ENCODE assay signal across 25 cellular contexts in genomic region chr15:68292157-68292781, GRCh38. TPM values are rescaled to one million over a fixed set of nuclear protein-coding genes. Genes with fewer than 3 reads are reported as not detected.
DNase-seq lines count a peak whose midpoint lies in the region; ATAC-seq, FAIRE-seq and TF ChIP-seq lines count a peak whose summit lies in the region.
"Had no signal": no experiment of that assay in that cellular context is flagged by ENCODE, and none has a peak within 500 bp of the region (broad histone marks: within the 10 kb centered on the region; RNA-seq: fewer than 3 reads in every experiment).

No MANE protein-coding gene starts in this region.

- H3F3A ChIP-seq in smooth muscle cell (ENCODE audit: low read depth): peaks cover 31% of the 10 kb centered on the region

- peaks cover 70% of the 10 kb centered on the region for H3K79me2 ChIP-seq in KMS-11 (ENCODE audit: insufficient read depth, low read depth)
- H3K79me2 ChIP-seq in GM12878 (ENCODE audit: control insufficient read depth, insufficient read depth, low read length): peaks cover 36% of the 10 kb centered on the region
- H3K79me2 ChIP-seq in smooth muscle cell (ENCODE audit: low read depth): peaks cover 74% of the 10 kb centered on the region

- no peak overlapping the region for H3K27ac ChIP-seq in KMS-11
- H3K27ac ChIP-seq in GM12878 (ENCODE audit: control insufficient read depth, insufficient read depth): no peak overlapping the region
- peak overlapping the region; percentile 20 for H3K27ac ChIP-seq in smooth muscle cell (ENCODE audit: low read depth)
- H3K27ac ChIP-seq: gastroesophageal sphincter, hepatocyte, SJSA1, thyroid gland, vagina had no signal

- in situ Hi-C loops in GM12878 (cut with MboI): no loop called here

- H3K4me3 ChIP-seq in KMS-11 (IDR thresholded peaks at IDR 0.05; ENCODE audit: insufficient read depth, low read depth, low read length) (no peak overlapping the region), GM12878 (no peak overlapping the region), smooth muscle cell (no peak overlapping the region)
- H3K4me3 ChIP-seq: gastroesophageal sphincter, hepatocyte, sigmoid colon, SJSA1, thyroid gland, vagina had no signal

- H3K4me3 Mint-ChIP-seq in activated T-cell treated with anti-CD3 and anti-CD28 coated beads, Interleukin-2, amount 50 U/mL, for 24 hours: no peak overlapping the region
- H3K4me3 Mint-ChIP-seq: activated T-helper 1 cell treated with anti-CD3 and anti-CD28 coated beads, Interleukin-12 subunit alpha, Interleukin-12 subunit beta, Interleukin-2, Interleukin-4 antibody, amounts not matched to agents 30 ng/mL and 10 ng/mL and 1 ng/mL, durations not matched to agents 14 hours and 24 hours and 36 hours; WTC11 had no signal

- intact Hi-C loops in GM12878 (cut with micrococcal nuclease; ENCODE audit: unreplicated experiment): no loop called here

- H3K9ac ChIP-seq in KMS-11 (no peak overlapping the region), GM12878 (ENCODE audit: control insufficient read depth, insufficient read depth, low read length) (no peak overlapping the region), smooth muscle cell (ENCODE audit: low read depth) (no peak overlapping the region)

- H2AFZ ChIP-seq in KMS-11 (ENCODE audit: low read depth) (no peak overlapping the region), GM12878 (ENCODE audit: control insufficient read depth, low read depth, low read length) (no peak overlapping the region), smooth muscle cell (ENCODE audit: low read depth) (no peak overlapping the region)
- H2AFZ ChIP-seq: hepatocyte had no signal

- DNase-seq in activated T-cell treated with anti-CD3 and anti-CD28 coated beads, Interleukin-2, amount 50 U/mL, for 24 hours: no peak
- DNase-seq in activated T-cell treated with anti-CD3 and anti-CD28 coated beads, Interleukin-2, amount 50 U/mL, for 1 hour: no peak
- DNase-seq in GM12878 (ENCODE audit: low read depth, low spot score): no peak
- DNase-seq in smooth muscle cell (lab: John Stamatoyannopoulos, UW; ENCODE audit: unreplicated experiment): no peak
- DNase-seq in DMS153 treated with DMSO at 0.1 percent for 48 hours (lab: John Stamatoyannopoulos, UW; ENCODE audit: unreplicated experiment): no peak
- no peak for DNase-seq in stimulated activated CD4-positive, alpha-beta T cell treated with anti-CD3 and anti-CD28 coated beads, Interleukin-4, amount 100 ng/mL, for 24 hours
- DNase-seq: DMS53; KBM-7; left cardiac atrium; NCI-H1436 treated with DMSO at 0.1 percent for 48 hours; NCI-H2107; NCI-H774; sigmoid colon; stimulated activated CD4-positive, alpha-beta T cell treated with anti-CD3 and anti-CD28 coated beads, Interleukin-15, amount 100 ng/mL, for 24 hours; stimulated activated naive CD4-positive, alpha-beta T cell treated with Interleukin-2 at 50 U/mL for 16 hours; thyroid gland had no signal

- no peak for FAIRE-seq in GM12878 (lab: Jason Lieb, UNC)

- POLR2A ChIA-PET in GM12878 (lab: Charles Lee): interaction anchor here (1.4 kb wide), 1 partner anchor 14 kb away, joined by 4 read pairs; the partner anchor contains the start of gene FEM1B

- TF ChIP-seq RAD21 in GM12878 (IDR thresholded peaks at IDR 0.05; ENCODE audit: insufficient read depth, low read depth, low read length): no peak

- H3K4me1 ChIP-seq in KMS-11 (ENCODE audit: low read depth, poor library complexity, severe bottlenecking): peaks cover 62% of the 10 kb centered on the region
- H3K4me1 ChIP-seq in GM12878 (ENCODE audit: control insufficient read depth, insufficient read depth, low read length): no peaks in the 10 kb centered on the region
- H3K4me1 ChIP-seq in smooth muscle cell (ENCODE audit: low read depth): no peaks in the 10 kb centered on the region

- no peaks in the 10 kb centered on the region for H3K9me3 Mint-ChIP-seq in activated T-cell treated with anti-CD3 and anti-CD28 coated beads, Interleukin-2, amount 50 U/mL, for 24 hours
- H3K9me3 Mint-ChIP-seq: activated T-helper 1 cell treated with anti-CD3 and anti-CD28 coated beads, Interleukin-12 subunit alpha, Interleukin-12 subunit beta, Interleukin-2, Interleukin-4 antibody, amounts not matched to agents 30 ng/mL and 10 ng/mL and 1 ng/mL, durations not matched to agents 14 hours and 24 hours and 36 hours; WTC11 had no signal

- TF ChIP-seq CTCF in KMS-11 (conservative IDR thresholded peaks at IDR 0.05; ENCODE audit: low read depth, low read length): no peak
- TF ChIP-seq CTCF in GM12878 (IDR thresholded peaks at IDR 0.05 in 2 of 3, conservative IDR thresholded peaks at IDR 0.05 in 1 of 3; ENCODE audit: control insufficient read depth in 2 of 3, extremely low read depth in 1 of 3, insufficient read depth in 1 of 3, low read depth in 3 of 3, low read length in 3 of 3): no peak
- no peak for TF ChIP-seq CTCF in smooth muscle cell (IDR thresholded peaks at IDR 0.05; ENCODE audit: borderline replicate concordance, insufficient read depth, poor library complexity, severe bottlenecking)

- H3K27ac Mint-ChIP-seq in activated T-cell treated with anti-CD3 and anti-CD28 coated beads, Interleukin-2, amount 50 U/mL, for 24 hours: peak overlapping the region; percentile 64
- H3K27ac Mint-ChIP-seq: activated T-helper 1 cell treated with anti-CD3 and anti-CD28 coated beads, Interleukin-12 subunit alpha, Interleukin-12 subunit beta, Interleukin-2, Interleukin-4 antibody, amounts not matched to agents 30 ng/mL and 10 ng/mL and 1 ng/mL, durations not matched to agents 14 hours and 24 hours and 36 hours; progenitor cell of endocrine pancreas had no signal

- RAD21 ChIA-PET in GM12878 (lab: Charles Lee; ENCODE audit: unreplicated experiment): interaction anchor here (1.3 to 1.6 kb wide), 3 partner anchors 10 to 40 kb away, joined by 4 to 5 read pairs (median 4); no protein-coding TSS in a partner anchor

- 0 out of 2 replicates have a peak, but pooled peaks cover 7% of the 10 kb centered on the region for H3K36me3 ChIP-seq in KMS-11 (ENCODE audit: insufficient read depth)
- peaks cover 15 to 22% of the 10 kb centered on the region in 2 experiments for H3K36me3 ChIP-seq in GM12878 (ENCODE audit: control insufficient read depth in 2 of 2, insufficient read depth in 2 of 2, low read length in 1 of 2)
- H3K36me3 ChIP-seq in smooth muscle cell (ENCODE audit: low read depth): peaks cover 3% of the 10 kb centered on the region

- H3K4me1 Mint-ChIP-seq in activated T-cell treated with anti-CD3 and anti-CD28 coated beads, Interleukin-2, amount 50 U/mL, for 24 hours (ENCODE audit: low read depth): peaks cover 70% of the 10 kb centered on the region

- no TSS peak for BruUV-seq in GM12878 (replicated peaks; lab: Mats Ljungman, UMichigan)

- H3K27me3 ChIP-seq in KMS-11 (ENCODE audit: insufficient read depth, low read depth): no peaks in the 10 kb centered on the region
- H3K27me3 ChIP-seq in GM12878 (replicated peaks in 1 of 2; ENCODE audit: control insufficient read depth in 2 of 2, insufficient read depth in 2 of 2, low read length in 1 of 2): no peaks in the 10 kb centered on the region
- H3K27me3 ChIP-seq in smooth muscle cell (ENCODE audit: low read depth): no peaks in the 10 kb centered on the region
- H3K27me3 ChIP-seq: gastroesophageal sphincter, hepatocyte, sigmoid colon, SJSA1, thyroid gland, vagina had no signal

- TF ChIP-seq POLR2A in GM12878 (IDR thresholded peaks at IDR 0.05; ENCODE audit: low read depth, low read length): no peak

- CTCF ChIA-PET in GM12878 (lab: Yijun Ruan, JAX): interaction anchor here (0.7 to 2.9 kb wide), 6 partner anchors 11 to 122 kb away, joined by 3 to 15 read pairs (median 4); partner anchors contain the start of gene FEM1B

- no peak for TF ChIP-seq EP300 in GM12878 (IDR thresholded peaks at IDR 0.05; ENCODE audit: borderline replicate concordance in 1 of 2, control insufficient read depth in 1 of 2, low read depth in 2 of 2, low read length in 2 of 2)

- SMC1A ChIA-PET in GM12878 (lab: Charles Lee; ENCODE audit: uncharacterized antibody, unreplicated experiment): interaction anchor here (1.0 kb wide), 1 partner anchor 39 kb away, joined by 4 read pairs; no protein-coding TSS in a partner anchor

- H3K27me3 Mint-ChIP-seq in activated T-cell treated with anti-CD3 and anti-CD28 coated beads, Interleukin-2, amount 50 U/mL, for 24 hours: no peaks in the 10 kb centered on the region
- H3K27me3 Mint-ChIP-seq: progenitor cell of endocrine pancreas had no signal

- H3K9me3 ChIP-seq in GM12878 (replicated peaks; ENCODE audit: control insufficient read depth, insufficient read depth, low read length): no peaks in the 10 kb centered on the region
- H3K9me3 ChIP-seq in smooth muscle cell (replicated peaks; ENCODE audit: low read depth): no peaks in the 10 kb centered on the region
- H3K9me3 ChIP-seq: gastroesophageal sphincter, sigmoid colon, SJSA1, thyroid gland, vagina had no signal

- peaks cover 89% of the 10 kb centered on the region for H3K36me3 Mint-ChIP-seq in activated T-cell treated with anti-CD3 and anti-CD28 coated beads, Interleukin-2, amount 50 U/mL, for 24 hours (ENCODE audit: low read depth)

- peak; percentile 34; the same call in 2 of the 3 replicates for ATAC-seq in GM12878
- ATAC-seq in HG03460 (IDR thresholded peaks at IDR 0.05; ENCODE audit: unreplicated experiment): no peak
- ATAC-seq: gastroesophageal sphincter, left cardiac atrium, WTC11 had no signal

- H4K20me1 ChIP-seq in KMS-11 (ENCODE audit: insufficient read depth): 0 out of 2 replicates have a peak, but pooled peaks cover 3% of the 10 kb centered on the region
- no peaks in the 10 kb centered on the region for H4K20me1 ChIP-seq in GM12878 (ENCODE audit: control insufficient read depth, insufficient read depth)
- H4K20me1 ChIP-seq in smooth muscle cell (ENCODE audit: low read depth): peaks cover 85% of the 10 kb centered on the region

- H3K4me2 ChIP-seq in KMS-11 (peak overlapping the region; percentile 26), GM12878 (ENCODE audit: control insufficient read depth, insufficient read depth) (no peak overlapping the region), smooth muscle cell (no peak overlapping the region)
- H3K4me2 ChIP-seq: hepatocyte had no signal

RNA-seq across cellular contexts. Expression of gene FEM1B, which starts 14.7 kb away (rescaled TPM):
- 45.1 and 48.9 TPM in 2 replicates for total RNA-seq in GM12878 (2013; cell fraction: nucleolus; rRNA removed)
- total RNA-seq in GM12878 (2014; rRNA removed) (27.0 and 29.0 TPM in 2 replicates), GM12878 (2014; rRNA removed; fragmentation: Illumina TruSeq; extraction: Trizol) (29.0 and 31.4 TPM in 2 replicates), GM12878 (2021) (34.1 and 36.4 TPM in 2 replicates), smooth muscle cell (41.4 and 50.0 TPM in 2 replicates)
- polyA plus RNA-seq in GM12878 (2011; ENCODE audit: low read depth): 7.7 TPM
- polyA plus RNA-seq in GM12878 (2011; rRNA removed) (49.4 and 61.1 TPM in 2 replicates), GM12878 (2014; fragmentation: Illumina TruSeq; extraction: Trizol) (20.2 and 24.7 TPM in 2 replicates), GM12878 (2014; fragmentation: Nextera tagmentation; extraction: Ambion mirVana) (1 to 10 TPM; 5.5 to 5.7 TPM), GM12878 (2014; rRNA removed) (12.2 and 16.3 TPM in 2 replicates), GM12878 (2016; fragmentation: Nextera tagmentation; extraction: Ambion mirVana) (10 to 100 TPM; 14.4 to 14.6 TPM), smooth muscle cell (13.0 and 15.7 TPM in 2 replicates)
- polyA plus RNA-seq in GM12878 (2011; cell fraction: cytosol; rRNA removed): 34.1 and 36.7 TPM in 2 replicates
- 22.9 and 30.8 TPM in 2 replicates for polyA plus RNA-seq in GM12878 (2011; cell fraction: nucleus; rRNA removed)
- polyA plus RNA-seq in GM12878 (2012): 12.4 and 13.7 TPM in 2 replicates
- 171 and 274 TPM in 2 replicates for polyA minus RNA-seq in GM12878 (2011; rRNA and poly(A)+ RNA removed)
- polyA minus RNA-seq in GM12878 (2011; cell fraction: cytosol; rRNA and poly(A)+ RNA removed): 61.7 and 81.0 TPM in 2 replicates
- polyA minus RNA-seq in GM12878 (2011; cell fraction: nucleus; rRNA and poly(A)+ RNA removed): 28.7 and 36.5 TPM in 2 replicates
